Comparison of ENCODE assay signal across 19 cellular contexts in genomic region chr22:18012528-18012927, GRCh38. TPM values are rescaled to one million over a fixed set of nuclear protein-coding genes. Genes with fewer than 3 reads are reported as not detected.
DNase-seq lines count a peak whose midpoint lies in the region; ATAC-seq, FAIRE-seq and TF ChIP-seq lines count a peak whose summit lies in the region.
"Had no signal": no experiment of that assay in that cellular context is flagged by ENCODE, and none has a peak within 500 bp of the region (broad histone marks: within the 10 kb centered on the region; RNA-seq: fewer than 3 reads in every experiment).

No MANE protein-coding gene starts in this region.

- no peak for TF ChIP-seq RAD21 in HepG2 (CRISPR knock-in tag; IDR thresholded peaks at IDR 0.05)

- no peak for TF ChIP-seq POLR2A in HepG2 (IDR thresholded peaks at IDR 0.05; ENCODE audit: insufficient read depth in 1 of 2, low read depth in 2 of 2, low read length in 2 of 2)

- no peak overlapping the region for H3K27ac ChIP-seq in HepG2 (ENCODE audit: extremely low read length, insufficient read depth, low read length)
- H3K27ac ChIP-seq: neutrophil, right atrium auricular region, upper lobe of right lung had no signal

- TF ChIP-seq CTCF in bronchial epithelial cell (IDR thresholded peaks at IDR 0.05; ENCODE audit: insufficient read depth, low read length, severe bottlenecking) (no peak), HepG2 (CRISPR knock-in tag; IDR thresholded peaks at IDR 0.05) (no peak)

- H3K4me1 ChIP-seq in HepG2 (ENCODE audit: insufficient read depth, low read length) = no peaks in the 10 kb centered on the region
- H3K4me1 ChIP-seq: right atrium auricular region, upper lobe of right lung had no signal

- ATAC-seq in HepG2 (no peak), HG03432 (IDR thresholded peaks at IDR 0.05; ENCODE audit: unreplicated experiment) (no peak), HG02763 (IDR thresholded peaks at IDR 0.05; ENCODE audit: unreplicated experiment) (no peak), HG02884 (IDR thresholded peaks at IDR 0.05; ENCODE audit: unreplicated experiment) (no peak)
- ATAC-seq: CD8-positive, alpha-beta T cell; stimulated activated naive CD8-positive, alpha-beta T cell treated with anti-CD3 and anti-CD28 coated beads, Interleukin-15, Interleukin-2, amounts not matched to agents 100 U/mL and 50 U/mL, for 24 hours; upper lobe of right lung had no signal

- intact Hi-C loops in HepG2 (cut with micrococcal nuclease; ENCODE audit: unreplicated experiment) = no loop called here

- H3K27me3 ChIP-seq in bronchial epithelial cell (ENCODE audit: control insufficient read depth, insufficient read depth, low read length) = no peaks in the 10 kb centered on the region
- H3K27me3 ChIP-seq in HepG2 (ENCODE audit: control insufficient read depth in 1 of 2, insufficient read depth in 2 of 2, low read length in 2 of 2) = no peaks in the 10 kb centered on the region
- H3K27me3 ChIP-seq: neutrophil, right atrium auricular region, upper lobe of right lung had no signal

- CTCF ChIA-PET in HepG2 (lab: Yijun Ruan, JAX; ENCODE audit: low intra/inter-chr PET ratio, low total read pairs) = no interaction called here

- no peak overlapping the region for H3K9ac ChIP-seq in HepG2 (ENCODE audit: insufficient read depth, low read depth, low read length)

- BruUV-seq in HepG2 (replicated peaks; lab: Mats Ljungman, UMichigan) = no TSS peak

- in situ Hi-C loops in HepG2 (cut with HindIII; ENCODE audit: extremely low pct_ligation_motif_present, low pct_unique_long_range_greater_than_20kb) = no loop called here

- POLR2A ChIA-PET in HepG2 (lab: Yijun Ruan, JAX) = no interaction called here

- no peaks in the 10 kb centered on the region for H4K20me1 ChIP-seq in HepG2 (ENCODE audit: insufficient read depth, low read length)

- no peaks in the 10 kb centered on the region for H3K36me3 ChIP-seq in bronchial epithelial cell (ENCODE audit: control insufficient read depth, insufficient read depth, low read length)
- no peaks in the 10 kb centered on the region for H3K36me3 ChIP-seq in HepG2 (replicated peaks in 1 of 2; ENCODE audit: control insufficient read depth in 1 of 2, insufficient read depth in 2 of 2, low read length in 2 of 2)
- H3K36me3 ChIP-seq: neutrophil, right atrium auricular region, upper lobe of right lung had no signal

- no peak overlapping the region for H3K4me2 ChIP-seq in HepG2 (ENCODE audit: low read depth, low read length)

- H3K9me3 ChIP-seq in HepG2 (ENCODE audit: low read length) = no peaks in the 10 kb centered on the region
- H3K9me3 ChIP-seq: neutrophil, right atrium auricular region, upper lobe of right lung had no signal

- no peaks in the 10 kb centered on the region for H3K79me2 ChIP-seq in HepG2 (ENCODE audit: insufficient read depth, low read length)

- H3K4me3 ChIP-seq in bronchial epithelial cell (ENCODE audit: low read depth, low read length) (no peak overlapping the region), HepG2 (replicated peaks in 1 of 3; ENCODE audit: insufficient read depth in 1 of 3, low read depth in 2 of 3, low read length in 3 of 3) (no peak overlapping the region)
- H3K4me3 ChIP-seq: right atrium auricular region, upper lobe of right lung had no signal

- H2AFZ ChIP-seq in HepG2 (ENCODE audit: low read length) = no peak overlapping the region

- FAIRE-seq in bronchial epithelial cell (lab: Jason Lieb, UNC) = peak; percentile 94
- no peak for FAIRE-seq in HepG2 (lab: Jason Lieb, UNC)
- FAIRE-seq: GM19239 had no signal

- 50% methylated on average over 3 of the region's 5 CpGs for WGBS in HepG2 (ENCODE audit: low lambda C conversion rate)

- DNase-seq in ELR (ENCODE audit: low read depth) (peak; percentile 84), LoVo (ENCODE audit: low spot score) (peak; percentile 48), bronchial epithelial cell (ENCODE audit: low read depth) (peak; percentile 92), HepG2 (ENCODE audit: low spot score) (no peak), NCI-H69 (lab: John Stamatoyannopoulos, UW) (no peak)
- DNase-seq: activated CD4-positive, alpha-beta T cell treated with anti-CD3 and anti-CD28 coated beads, Interleukin-2, amount 50 U/mL, for 4 hours; activated T-cell treated with anti-CD3 and anti-CD28 coated beads, Interleukin-2, amount 50 U/mL, for 1 hour; CD8-positive, alpha-beta T cell; DMS79 treated with DMSO at 0.1 percent for 48 hours; left cardiac atrium; NCI-H1417 treated with DMSO at 0.1 percent for 48 hours; stimulated activated naive CD8-positive, alpha-beta T cell treated with anti-CD3 and anti-CD28 coated beads, Interleukin-15, Interleukin-2, amounts not matched to agents 100 U/mL and 50 U/mL, for 24 hours; upper lobe of right lung had no signal

- TF ChIP-seq EP300 in HepG2 (IDR thresholded peaks at IDR 0.05; ENCODE audit: low read depth in 2 of 2, low read length in 2 of 2) (no peak), HepG2 (CRISPR knock-in tag; IDR thresholded peaks at IDR 0.05; ENCODE audit: borderline replicate concordance) (no peak)

TF ChIP-seq in HepG2, 621 proteins besides CTCF, POLR2A, EP300 and RAD21:
- no peak for TF ChIP-seq ZXDC (CRISPR knock-in tag; IDR thresholded peaks at IDR 0.05)
- peak; percentile 85 to 86 for TF ChIP-seq MAFK (conservative IDR thresholded peaks at IDR 0.05 in 1 of 2, IDR thresholded peaks at IDR 0.05 in 1 of 2; ENCODE audit: low read length in 2 of 2)
- peak; percentile 85 for TF ChIP-seq MAFF (IDR thresholded peaks at IDR 0.05; ENCODE audit: low read depth, low read length)
TF ChIP-seq in HepG2: peak in this region for 2.

RNA-seq across cellular contexts. Expression of gene MICAL3, which starts 11.8 kb away (rescaled TPM):
- total RNA-seq in bronchial epithelial cell (13.4 and 13.6 TPM in 2 replicates), HepG2 (2016; rRNA removed; fragmentation: Illumina TruSeq; extraction: Trizol) (9.5 and 12.5 TPM in 2 replicates)
- 2.6 and 2.9 TPM in 2 replicates for total RNA-seq in HepG2 (2016; cell fraction: cytosol; rRNA removed; fragmentation: Illumina TruSeq; extraction: Trizol; ENCODE audit: low read depth)
- total RNA-seq in HepG2 (2016; cell fraction: insoluble cytoplasmic fraction; rRNA removed; fragmentation: Illumina TruSeq; extraction: Trizol) = 8.6 and 11.9 TPM in 2 replicates
- 4.2 and 6.1 TPM in 2 replicates for total RNA-seq in HepG2 (2016; cell fraction: membrane; rRNA removed; fragmentation: Illumina TruSeq; extraction: Trizol)
- 31.3 and 35.0 TPM in 2 replicates for total RNA-seq in HepG2 (2016; cell fraction: nucleus; rRNA removed; fragmentation: Illumina TruSeq; extraction: Trizol)
- polyA plus RNA-seq in HepG2 (2011; rRNA removed) = 5.3 and 5.6 TPM in 2 replicates
- 2.5 and 3.1 TPM in 2 replicates for polyA plus RNA-seq in HepG2 (2011; cell fraction: cytosol; rRNA removed)
- 32.9 and 43.0 TPM in 2 replicates for polyA plus RNA-seq in HepG2 (2011; cell fraction: nucleus; rRNA removed)
- 9.2 and 10.8 TPM in 2 replicates for polyA plus RNA-seq in HepG2 (2012)
- 0.59 and 1.1 TPM in 2 replicates for polyA plus RNA-seq in HepG2 (2016; cell fraction: cytosol; fragmentation: Illumina TruSeq; extraction: Trizol; ENCODE audit: low read depth)
- polyA plus RNA-seq in HepG2 (2016; cell fraction: insoluble cytoplasmic fraction; fragmentation: Illumina TruSeq; extraction: Trizol; ENCODE audit: low read depth) = 3.5 and 3.6 TPM in 2 replicates
- polyA plus RNA-seq in HepG2 (2016; cell fraction: membrane; fragmentation: Illumina TruSeq; extraction: Trizol; ENCODE audit: low read depth) = 0.53 and 1.1 TPM in 2 replicates
- polyA plus RNA-seq in HepG2 (2016; cell fraction: nucleus; fragmentation: Illumina TruSeq; extraction: Trizol; ENCODE audit: insufficient read depth, low read depth) = 34.4 and 36.4 TPM in 2 replicates
- 12.7 and 28.5 TPM in 2 replicates for polyA minus RNA-seq in HepG2 (2011; rRNA and poly(A)+ RNA removed; ENCODE audit: low replicate concordance)
- 3.7 and 4.4 TPM in 2 replicates for polyA minus RNA-seq in HepG2 (2011; cell fraction: cytosol; rRNA and poly(A)+ RNA removed)
- 28.5 and 33.0 TPM in 2 replicates for polyA minus RNA-seq in HepG2 (2011; cell fraction: nucleus; rRNA and poly(A)+ RNA removed)

Comparison
In these comparisons a context has a peak if more than half of its experiments do, and no peak if none do; other contexts are left out.
1. DNase-seq: peak in ELR (single experiment), LoVo (single experiment) and bronchial epithelial cell (single experiment); none in HepG2 (single experiment) and NCI-H69 (single experiment).